Comparison of ENCODE assay signal across 20 cellular contexts in the genomic region with DNA sequence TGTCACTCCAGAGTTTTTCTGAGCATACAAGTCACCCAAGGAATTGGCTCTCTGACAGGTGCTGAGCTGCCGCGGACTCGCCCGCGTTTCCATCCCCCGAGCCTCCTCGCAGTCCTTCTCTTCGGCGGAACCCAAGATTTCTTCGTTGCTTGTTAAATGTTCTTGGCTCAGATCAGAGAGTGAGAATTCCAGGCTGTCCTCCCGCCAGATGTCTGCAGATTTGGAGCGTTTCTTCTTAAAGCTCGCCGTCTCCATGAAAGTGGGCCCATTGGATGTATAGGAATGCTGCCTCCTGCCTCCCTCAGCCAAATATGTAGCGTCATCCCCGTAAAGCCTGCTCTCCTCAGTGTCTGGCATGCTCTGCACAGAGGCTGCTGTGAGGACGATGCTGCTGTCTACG.
"Had no signal": no experiment of that assay in that cellular context is flagged by ENCODE, and none has a peak within 500 bp of the region (broad histone marks: within the 10 kb centered on the region; RNA-seq: fewer than 3 reads in every experiment).

No MANE protein-coding gene starts in this region.

- H3K9me3 ChIP-seq: esophagus squamous epithelium, ovary, right lobe of liver, suprapubic skin, upper lobe of left lung had no signal

- ATAC-seq: activated CD8-positive, alpha-beta memory T cell treated with anti-CD3 and anti-CD28 coated beads, Interleukin-2, amount 10 ng/mL, durations not matched to agents 7 days and 5 days; activated T-helper 17 cell treated with anti-CD3 and anti-CD28 coated beads, Interleukin-2, amount 50 U/mL, for 72 hours; effector memory CD8-positive, alpha-beta T cell; foreskin keratinocyte; right lobe of liver; stimulated activated naive CD8-positive, alpha-beta T cell treated with anti-CD3 and anti-CD28 coated beads, Interleukin-15, amount 100 ng/mL, for 72 hours; T-cell had no signal

- DNase-seq: activated B cell treated with CpG ODN at 0.5 μM for 24 hours; activated CD4-positive, alpha-beta memory T cell treated with anti-CD3 and anti-CD28 coated beads, Interleukin-2, amount 10 ng/mL, durations not matched to agents 7 days and 5 days; activated CD4-positive, alpha-beta T cell treated with anti-CD3 and anti-CD28 coated beads for 4 hours; activated CD8-positive, alpha-beta memory T cell treated with anti-CD3 and anti-CD28 coated beads, Interleukin-2, amount 10 ng/mL, durations not matched to agents 7 days and 5 days; activated naive CD4-positive, alpha-beta T cell treated with Interleukin-2 at 50 U/mL for 16 hours; dermis blood vessel endothelial cell; effector memory CD8-positive, alpha-beta T cell; esophagus squamous epithelium; foreskin keratinocyte; islet precursor cell; ovary; right lobe of liver; stimulated activated CD4-positive, alpha-beta T cell treated with anti-CD3 and anti-CD28 coated beads, Interleukin-4, amount 100 ng/mL, for 1 hour; stimulated activated naive CD8-positive, alpha-beta T cell treated with anti-CD3 and anti-CD28 coated beads, Interleukin-15, amount 100 ng/mL, for 72 hours; T-cell had no signal

- H3K9ac ChIP-seq: neural progenitor cell had no signal

- H3K27me3 ChIP-seq: esophagus squamous epithelium, foreskin keratinocyte, neural progenitor cell, ovary, right lobe of liver, suprapubic skin, upper lobe of left lung had no signal

- H3K4me2 ChIP-seq: neural progenitor cell, smooth muscle cell had no signal

- H3K27ac ChIP-seq: esophagus squamous epithelium, foreskin keratinocyte, neural progenitor cell, ovary, right lobe of liver, suprapubic skin, upper lobe of left lung had no signal

- H3K4me1 ChIP-seq: esophagus squamous epithelium, foreskin keratinocyte, neural progenitor cell, right lobe of liver, suprapubic skin, upper lobe of left lung had no signal

- H2AFZ ChIP-seq: neural progenitor cell had no signal

- H3K4me3 ChIP-seq: esophagus squamous epithelium, neural progenitor cell, ovary, right lobe of liver, smooth muscle cell, suprapubic skin, upper lobe of left lung had no signal

- H3K36me3 ChIP-seq: neural progenitor cell, ovary, right lobe of liver, suprapubic skin, upper lobe of left lung had no signal
